Comparison of ENCODE assay signal across 2 cellular contexts in genomic region chr17:45996282-45996937, GRCh38.
TF ChIP-seq lines count a peak whose summit lies in the region.

No MANE protein-coding gene starts in this region.

TF ChIP-seq in HepG2, 621 proteins besides CTCF, POLR2A, EP300 and RAD21:
- TF ChIP-seq ZNF407 (CRISPR knock-in tag; IDR thresholded peaks at IDR 0.05; ENCODE audit: not compliant biosample characterization): peak; percentile 8
- TF ChIP-seq ZFP82 (CRISPR knock-in tag; IDR thresholded peaks at IDR 0.05; ENCODE audit: borderline replicate concordance): no peak

TF ChIP-seq in H1, 55 proteins besides CTCF, POLR2A, EP300 and RAD21:
- TF ChIP-seq KDM5A (IDR thresholded peaks at IDR 0.05; ENCODE audit: low read length): no peak
- TF ChIP-seq HDAC2 (IDR thresholded peaks at IDR 0.05; ENCODE audit: borderline replicate concordance in 1 of 2, low read depth in 2 of 2, low read length in 2 of 2): no peak
- no peak for TF ChIP-seq MAFK (IDR thresholded peaks at IDR 0.05; ENCODE audit: low read depth, low read length)
- no peak for TF ChIP-seq KDM4A (IDR thresholded peaks at IDR 0.05; ENCODE audit: low read depth, low read length, severe bottlenecking)
- no peak for TF ChIP-seq PHF8 (conservative IDR thresholded peaks at IDR 0.05; ENCODE audit: low read depth, low read length)
- no peak for TF ChIP-seq CHD1 (IDR thresholded peaks at IDR 0.05; ENCODE audit: low read depth, low read length)
- no peak for TF ChIP-seq SP1 (IDR thresholded peaks at IDR 0.05; ENCODE audit: low read depth, low read length)
- no peak for TF ChIP-seq HDAC6 (IDR thresholded peaks at IDR 0.05; ENCODE audit: low read depth, low read length)
- TF ChIP-seq EGR1 (IDR thresholded peaks at IDR 0.05; ENCODE audit: borderline replicate concordance, low read depth, low read length): no peak
- no peak for TF ChIP-seq CREB1 (IDR thresholded peaks at IDR 0.05)
- TF ChIP-seq USF2 (IDR thresholded peaks at IDR 0.05; ENCODE audit: low read length): no peak
